ENCODE assay signal across 28 cellular contexts in the genomic region with DNA sequence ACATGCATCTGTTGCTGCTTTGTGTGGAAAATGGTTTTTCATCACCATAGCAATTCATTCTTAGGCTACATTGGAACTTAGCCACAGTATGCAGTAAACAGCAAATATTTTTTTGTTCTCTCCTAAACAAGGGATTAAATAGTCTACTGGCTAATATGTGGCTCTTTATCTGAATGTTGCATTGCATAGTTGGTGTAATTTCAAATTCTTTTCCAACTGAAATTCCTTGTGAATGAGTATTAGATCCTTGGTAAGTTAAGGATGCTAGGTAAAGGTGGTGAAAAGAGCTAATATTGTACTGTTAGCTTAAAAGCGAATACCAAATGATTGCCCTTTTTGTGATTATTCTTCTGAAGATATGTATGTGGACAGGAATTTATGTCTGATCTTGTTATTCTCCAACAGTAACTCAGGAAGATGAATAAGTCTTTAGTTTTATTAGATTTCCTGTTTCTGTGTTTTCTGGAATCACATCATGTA. TPM values are rescaled to one million over a fixed set of nuclear protein-coding genes. Genes with fewer than 3 reads are reported as not detected.
DNase-seq lines count a peak whose midpoint lies in the region; ATAC-seq, FAIRE-seq and TF ChIP-seq lines count a peak whose summit lies in the region.
"Had no signal": no experiment of that assay in that cellular context is flagged by ENCODE, and none has a peak within 500 bp of the region (broad histone marks: within the 10 kb centered on the region; RNA-seq: fewer than 3 reads in every experiment).

No MANE protein-coding gene starts in this region.

- intact Hi-C loops in gastrocnemius medialis (cut with DNase I; ENCODE audit: low total_unique reads): no loop called here

- H3K4me1 ChIP-seq in gastrocnemius medialis (peaks cover 77 to 82% of the 10 kb centered on the region in 2 donors), small intestine (ENCODE audit: control insufficient read depth in 2 of 2, insufficient read depth in 1 of 2, low read depth in 1 of 2, low read length in 1 of 2) (no peaks in the 10 kb centered on the region), hepatocyte (ENCODE audit: insufficient read depth) (no peaks in the 10 kb centered on the region)
- H3K4me1 ChIP-seq: right lobe of liver had no signal

- TF ChIP-seq CTCF in fibroblast of the aortic adventitia (IDR thresholded peaks at IDR 0.05; ENCODE audit: insufficient read depth, low read length): no peak
- no peak for TF ChIP-seq CTCF in gastrocnemius medialis (IDR thresholded peaks at IDR 0.05 in 4 of 5, conservative IDR thresholded peaks at IDR 0.05 in 1 of 5)
- no peak for TF ChIP-seq CTCF in hepatocyte (IDR thresholded peaks at IDR 0.05; ENCODE audit: poor library complexity)

- H3K4me2 ChIP-seq in hepatocyte: no peak overlapping the region
- H3K4me2 ChIP-seq: GM23338, PC-9 had no signal

- no peaks in the 10 kb centered on the region for H3K79me2 ChIP-seq in hepatocyte

- ATAC-seq in gastrocnemius medialis (no peak), HG03280 (IDR thresholded peaks at IDR 0.05; ENCODE audit: unreplicated experiment) (no peak), HG03108 (IDR thresholded peaks at IDR 0.05; ENCODE audit: unreplicated experiment) (no peak)
- ATAC-seq: activated CD8-positive, alpha-beta T cell treated with anti-CD3 and anti-CD28 coated beads, Interleukin-2, amount 10 ng/mL, durations not matched to agents 7 days and 5 days; CD8-positive, alpha-beta T cell; GM23338; heart right ventricle; K562; right lobe of liver had no signal

- H3K27me3 ChIP-seq in gastrocnemius medialis (no peaks in the 10 kb centered on the region), small intestine (ENCODE audit: control insufficient read depth in 2 of 2, insufficient read depth in 2 of 2, low read length in 2 of 2) (no peaks in the 10 kb centered on the region), hepatocyte (no peaks in the 10 kb centered on the region)
- H3K27me3 ChIP-seq: heart right ventricle, right lobe of liver had no signal

- in situ Hi-C loops in gastrocnemius medialis (cut with MboI; ENCODE audit: low sequenced_read_pairs in 4 of 4): no loop called here

- no peaks in the 10 kb centered on the region for H3K9me3 ChIP-seq in gastrocnemius medialis
- no peaks in the 10 kb centered on the region for H3K9me3 ChIP-seq in small intestine (ENCODE audit: control insufficient read depth, low read depth)
- H3K9me3 ChIP-seq in hepatocyte (ENCODE audit: low read depth): no peaks in the 10 kb centered on the region
- H3K9me3 ChIP-seq: heart right ventricle, right lobe of liver had no signal

- no peak overlapping the region for H2AFZ ChIP-seq in hepatocyte
- H2AFZ ChIP-seq: GM23338, PC-9 had no signal

- H3K27ac ChIP-seq in gastrocnemius medialis: peak overlapping the region in 3 of 4 donors; percentile 6 to 87 (median 52)
- no peak overlapping the region for H3K27ac ChIP-seq in small intestine (ENCODE audit: low read depth in 1 of 2, low read length in 1 of 2)
- H3K27ac ChIP-seq in hepatocyte: no peak overlapping the region
- H3K27ac ChIP-seq: PC-9, right lobe of liver had no signal

- H3K36me3 ChIP-seq in gastrocnemius medialis (no peaks in the 10 kb centered on the region), small intestine (ENCODE audit: control insufficient read depth in 2 of 2, insufficient read depth in 2 of 2, low read length in 2 of 2) (no peaks in the 10 kb centered on the region), hepatocyte (replicated peaks; ENCODE audit: insufficient read depth, low read depth) (no peaks in the 10 kb centered on the region)
- H3K36me3 ChIP-seq: heart right ventricle, right lobe of liver had no signal

- 84 to 93% (median 92%) methylated on average over 1 of the region's 1 CpG for WGBS in small intestine, 3 donors
- WGBS in hepatocyte (ENCODE audit: low lambda C conversion rate, missing lambda C conversion rate): 86% methylated on average over 1 of the region's 1 CpG

- no peaks in the 10 kb centered on the region for H3K9me2 ChIP-seq in hepatocyte (replicated peaks; ENCODE audit: insufficient read depth)

- H3K4me3 ChIP-seq in fibroblast of the aortic adventitia (ENCODE audit: low read depth, low read length) (no peak overlapping the region), gastrocnemius medialis (no peak overlapping the region), small intestine (ENCODE audit: low read depth in 1 of 2, low read length in 2 of 2) (no peak overlapping the region), hepatocyte (no peak overlapping the region)
- H3K4me3 ChIP-seq: GM23338, heart right ventricle, K562, PC-9, right lobe of liver had no signal

- peak; percentile 4 for DNase-seq in GM04504 (ENCODE audit: low read depth)
- DNase-seq in amniotic epithelial cell (ENCODE audit: low read depth): peak; percentile 77
- peak; percentile 4 for DNase-seq in fibroblast of the aortic adventitia (ENCODE audit: low read depth)
- no peak for DNase-seq in gastrocnemius medialis
- no peak for DNase-seq in small intestine
- DNase-seq in hepatocyte (ENCODE audit: low spot score): no peak
- DNase-seq: activated CD4-positive, alpha-beta T cell treated with anti-CD3 and anti-CD28 coated beads for 1 hour; activated CD8-positive, alpha-beta T cell treated with anti-CD3 and anti-CD28 coated beads, Interleukin-2, amount 10 ng/mL, durations not matched to agents 7 days and 5 days; activated gamma-delta T cell; activated T-cell treated with anti-CD3 and anti-CD28 coated beads for 4 hours; CD8-positive, alpha-beta T cell; cortex of kidney; DMS153; heart right ventricle; left cardiac atrium; NCI-H510A treated with DMSO at 0.1 percent for 48 hours; NK-92 treated with Interleukin-12 subunit alpha and Interleukin-12 subunit beta, amount 100 ng/mL, for 24 hours; nucleus accumbens; PC-9; right lobe of liver; SIG-M5 had no signal

- no peaks in the 10 kb centered on the region for H4K20me1 ChIP-seq in hepatocyte (ENCODE audit: insufficient read depth, poor library complexity, severe bottlenecking)

- FAIRE-seq in small intestine (lab: Jason Lieb, UNC): no peak
- FAIRE-seq: endometrium, K562 had no signal

- TF ChIP-seq POLR2A in gastrocnemius medialis (IDR thresholded peaks at IDR 0.05): no peak

RNA-seq across cellular contexts. Expression of a gene that starts 1.0 kb away (rescaled TPM):
- total RNA-seq in fibroblast of the aortic adventitia (ENCODE audit: low replicate concordance) (not detected in 2 replicates), gastrocnemius medialis (100 to 1,000 TPM; 130 to 200 (median 160) TPM), hepatocyte (0.96 and 1.2 TPM in 2 replicates)
- polyA plus RNA-seq in small intestine (1 to 10 TPM in 2 of 3 donors, under 1 TPM in 1; 0.75 to 5.1 (median 3.6) TPM), hepatocyte (1.5 TPM in 1 of 2 replicates, not detected in the other)
- total RNA-seq: activated CD8-positive, alpha-beta T cell treated with anti-CD3 and anti-CD28 coated beads, Interleukin-2, amount 10 ng/mL, durations not matched to agents 7 days and 5 days; CD8-positive, alpha-beta T cell; G401; GM23338; HT-29; K562 had no signal
- polyA plus RNA-seq: GM23338, K562 had no signal

Comparison
In these comparisons a context has a peak if more than half of its experiments do, and no peak if none do; other contexts are left out.
1. DNase-seq: peak in GM04504 (single experiment), amniotic epithelial cell (single experiment) and fibroblast of the aortic adventitia (single experiment); none in gastrocnemius medialis (0 of 2), small intestine (single experiment) and hepatocyte (single experiment).
2. H3K27ac ChIP-seq: peak in gastrocnemius medialis (3 of 4); none in small intestine (0 of 2) and hepatocyte (single experiment).
3. RNA of a gene that starts 1.0 kb away (total RNA-seq): 130 to 200 TPM in gastrocnemius medialis; 0.96 to 1.2 TPM in hepatocyte and not detected in fibroblast of the aortic adventitia; every median in the first group is over 10 times any median in the second.